Comparison of ENCODE assay signal across 1 cellular context in genomic region chr16:85372627-85373372, GRCh38.
TF ChIP-seq lines count a peak whose summit lies in the region.

No MANE protein-coding gene starts in this region.

TF ChIP-seq in K562, 482 proteins besides CTCF, POLR2A, EP300 and RAD21 (continued from another document and continues in another):
- TF ChIP-seq CREB3 (tag; conservative IDR thresholded peaks at IDR 0.05; ENCODE audit: low read depth) (0 out of 2 replicates have a peak, but pooled peaks have one; percentile 46), EHMT2 (IDR thresholded peaks at IDR 0.05) (no peak), RNF219 (CRISPR knock-in tag; IDR thresholded peaks at IDR 0.05) (no peak), BRCA1 (IDR thresholded peaks at IDR 0.05) (no peak), BRCA1 (CRISPR knock-in tag; IDR thresholded peaks at IDR 0.05) (no peak), TEAD2 (tag; IDR thresholded peaks at IDR 0.05) (no peak), PHTF2 (CRISPR knock-in tag; IDR thresholded peaks at IDR 0.05) (no peak), POLR2G (IDR thresholded peaks at IDR 0.05; ENCODE audit: low read depth, low read length) (no peak), ID3 (CRISPR knock-in tag; IDR thresholded peaks at IDR 0.05) (no peak), ID3 (tag; IDR thresholded peaks at IDR 0.05) (no peak), ZNF79 (CRISPR knock-in tag; IDR thresholded peaks at IDR 0.05; ENCODE audit: low read depth) (no peak), POLR2AphosphoS5 (IDR thresholded peaks at IDR 0.05; ENCODE audit: control insufficient read depth, insufficient read depth, low read depth, low read length) (no peak), ZFP91 (CRISPR knock-in tag; IDR thresholded peaks at IDR 0.05) (no peak), BCOR (IDR thresholded peaks at IDR 0.05) (peak; percentile 43; the same call in 1 of the 2 replicates), MAFG (tag; conservative IDR thresholded peaks at IDR 0.05) (peak; percentile 55; the same call in 1 of the 2 replicates), NRF1 (conservative IDR thresholded peaks at IDR 0.05 in 1 of 2, IDR thresholded peaks at IDR 0.05 in 1 of 2) (0 out of 4 replicates have a peak, but pooled peaks of 1 of the 2 experiments have one; percentile 15), HINFP (tag; conservative IDR thresholded peaks at IDR 0.05; ENCODE audit: low read depth) (no peak), RBM39 (optimal IDR thresholded peaks at IDR 0.05; ENCODE audit: low read depth, low read length) (no peak), SMAD2 (IDR thresholded peaks at IDR 0.05; ENCODE audit: low read depth, low read length) (no peak), ZNF41 (CRISPR knock-in tag; conservative IDR thresholded peaks at IDR 0.05) (no peak), TCF15 (CRISPR knock-in tag; IDR thresholded peaks at IDR 0.05) (no peak), RFX5 (IDR thresholded peaks at IDR 0.05; ENCODE audit: low read depth, low read length) (no peak), L3MBTL2 (IDR thresholded peaks at IDR 0.05) (peak; percentile 77), TAF7 (tag; IDR thresholded peaks at IDR 0.05) (no peak), ZNF347 (CRISPR knock-in tag; IDR thresholded peaks at IDR 0.05; ENCODE audit: low read depth) (no peak), CGGBP1 (CRISPR knock-in tag; IDR thresholded peaks at IDR 0.05) (no peak), ZNF507 (tag; conservative IDR thresholded peaks at IDR 0.05) (no peak), FOXK2 (conservative IDR thresholded peaks at IDR 0.05 in 1 of 2, IDR thresholded peaks at IDR 0.05 in 1 of 2; ENCODE audit: low read depth in 2 of 2) (peak; percentile 27 to 40; a peak in 2 of 4 replicates), NCOA1 (IDR thresholded peaks at IDR 0.05; ENCODE audit: low read depth) (no peak), VEZF1 (CRISPR knock-in tag; IDR thresholded peaks at IDR 0.05) (peak; percentile 40; the same call in 1 of the 2 replicates), U2AF2 (optimal IDR thresholded peaks at IDR 0.05; ENCODE audit: low read depth, low read length) (no peak), ZC3H8 (IDR thresholded peaks at IDR 0.05) (no peak), CHCHD3 (CRISPR knock-in tag; IDR thresholded peaks at IDR 0.05) (no peak), GTF2B (IDR thresholded peaks at IDR 0.05; ENCODE audit: extremely low read depth, insufficient read length) (no peak), CXXC5 (CRISPR knock-in tag; IDR thresholded peaks at IDR 0.05) (peak; percentile 25), SRSF3 (IDR thresholded peaks at IDR 0.05; ENCODE audit: insufficient read depth, low read length) (no peak), ZBTB33 (CRISPR knock-in tag; IDR thresholded peaks at IDR 0.05) (peak; percentile 98), ZC3H11A (IDR thresholded peaks at IDR 0.05; ENCODE audit: low read depth, low read length) (no peak), TCF7L2 (IDR thresholded peaks at IDR 0.05; ENCODE audit: low read depth, low read length) (no peak), MAFK (IDR thresholded peaks at IDR 0.05; ENCODE audit: low read length) (peak; percentile 53; the same call in 1 of the 2 replicates), HSF4 (CRISPR knock-in tag; IDR thresholded peaks at IDR 0.05; ENCODE audit: borderline replicate concordance) (no peak), XRCC4 (IDR thresholded peaks at IDR 0.05; ENCODE audit: extremely low read depth, insufficient read depth, insufficient read length) (no peak), NR2C1 (IDR thresholded peaks at IDR 0.05) (no peak), NR2C1 (tag; IDR thresholded peaks at IDR 0.05) (peak; percentile 54; the same call in 1 of the 2 replicates), ELF2 (CRISPR knock-in tag; IDR thresholded peaks at IDR 0.05) (no peak), WHSC1 (IDR thresholded peaks at IDR 0.05; ENCODE audit: low read length) (no peak), LARP7 (IDR thresholded peaks at IDR 0.05) (no peak), ERF (CRISPR knock-in tag; IDR thresholded peaks at IDR 0.05) (0 out of 2 replicates have a peak, but pooled peaks have one; percentile 17), ARID3B (CRISPR knock-in tag; IDR thresholded peaks at IDR 0.05; ENCODE audit: borderline replicate concordance) (no peak), ZFP36 (IDR thresholded peaks at IDR 0.05; ENCODE audit: low read depth, low read length, partially characterized antibody) (no peak), MNT (conservative IDR thresholded peaks at IDR 0.05) (peak in 1 of 2 experiments; percentile 80; a peak in 2 of 4 replicates), THRA (IDR thresholded peaks at IDR 0.05) (no peak), GTF2A2 (tag; IDR thresholded peaks at IDR 0.05) (no peak)
